1 cellular context compared by ENCODE assay signal in the genomic region with DNA sequence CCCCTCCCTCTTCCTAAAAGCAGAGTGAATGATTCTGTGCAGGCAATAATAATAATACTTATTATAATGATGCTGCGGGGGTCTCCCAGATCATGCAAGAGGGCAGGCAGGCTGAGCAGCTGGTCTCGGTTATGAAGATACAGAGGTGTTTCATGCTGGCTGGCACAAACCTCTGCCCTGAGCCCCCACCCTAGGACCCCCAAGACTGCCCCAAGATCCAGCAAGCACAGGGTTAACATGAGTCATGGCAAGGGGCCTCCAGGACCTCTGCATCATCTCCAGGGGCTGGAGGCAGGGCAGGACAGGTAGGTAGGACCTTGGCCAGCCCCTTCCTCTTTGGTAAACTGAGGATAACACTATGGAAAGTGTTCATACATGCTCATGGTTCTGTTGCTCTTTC.
TF ChIP-seq lines count a peak whose summit lies in the region.

No MANE protein-coding gene starts in this region.

TF ChIP-seq in GM23338, 12 proteins besides CTCF, POLR2A, EP300 and RAD21 (continued from another document):
- TF ChIP-seq, protein P1, sequence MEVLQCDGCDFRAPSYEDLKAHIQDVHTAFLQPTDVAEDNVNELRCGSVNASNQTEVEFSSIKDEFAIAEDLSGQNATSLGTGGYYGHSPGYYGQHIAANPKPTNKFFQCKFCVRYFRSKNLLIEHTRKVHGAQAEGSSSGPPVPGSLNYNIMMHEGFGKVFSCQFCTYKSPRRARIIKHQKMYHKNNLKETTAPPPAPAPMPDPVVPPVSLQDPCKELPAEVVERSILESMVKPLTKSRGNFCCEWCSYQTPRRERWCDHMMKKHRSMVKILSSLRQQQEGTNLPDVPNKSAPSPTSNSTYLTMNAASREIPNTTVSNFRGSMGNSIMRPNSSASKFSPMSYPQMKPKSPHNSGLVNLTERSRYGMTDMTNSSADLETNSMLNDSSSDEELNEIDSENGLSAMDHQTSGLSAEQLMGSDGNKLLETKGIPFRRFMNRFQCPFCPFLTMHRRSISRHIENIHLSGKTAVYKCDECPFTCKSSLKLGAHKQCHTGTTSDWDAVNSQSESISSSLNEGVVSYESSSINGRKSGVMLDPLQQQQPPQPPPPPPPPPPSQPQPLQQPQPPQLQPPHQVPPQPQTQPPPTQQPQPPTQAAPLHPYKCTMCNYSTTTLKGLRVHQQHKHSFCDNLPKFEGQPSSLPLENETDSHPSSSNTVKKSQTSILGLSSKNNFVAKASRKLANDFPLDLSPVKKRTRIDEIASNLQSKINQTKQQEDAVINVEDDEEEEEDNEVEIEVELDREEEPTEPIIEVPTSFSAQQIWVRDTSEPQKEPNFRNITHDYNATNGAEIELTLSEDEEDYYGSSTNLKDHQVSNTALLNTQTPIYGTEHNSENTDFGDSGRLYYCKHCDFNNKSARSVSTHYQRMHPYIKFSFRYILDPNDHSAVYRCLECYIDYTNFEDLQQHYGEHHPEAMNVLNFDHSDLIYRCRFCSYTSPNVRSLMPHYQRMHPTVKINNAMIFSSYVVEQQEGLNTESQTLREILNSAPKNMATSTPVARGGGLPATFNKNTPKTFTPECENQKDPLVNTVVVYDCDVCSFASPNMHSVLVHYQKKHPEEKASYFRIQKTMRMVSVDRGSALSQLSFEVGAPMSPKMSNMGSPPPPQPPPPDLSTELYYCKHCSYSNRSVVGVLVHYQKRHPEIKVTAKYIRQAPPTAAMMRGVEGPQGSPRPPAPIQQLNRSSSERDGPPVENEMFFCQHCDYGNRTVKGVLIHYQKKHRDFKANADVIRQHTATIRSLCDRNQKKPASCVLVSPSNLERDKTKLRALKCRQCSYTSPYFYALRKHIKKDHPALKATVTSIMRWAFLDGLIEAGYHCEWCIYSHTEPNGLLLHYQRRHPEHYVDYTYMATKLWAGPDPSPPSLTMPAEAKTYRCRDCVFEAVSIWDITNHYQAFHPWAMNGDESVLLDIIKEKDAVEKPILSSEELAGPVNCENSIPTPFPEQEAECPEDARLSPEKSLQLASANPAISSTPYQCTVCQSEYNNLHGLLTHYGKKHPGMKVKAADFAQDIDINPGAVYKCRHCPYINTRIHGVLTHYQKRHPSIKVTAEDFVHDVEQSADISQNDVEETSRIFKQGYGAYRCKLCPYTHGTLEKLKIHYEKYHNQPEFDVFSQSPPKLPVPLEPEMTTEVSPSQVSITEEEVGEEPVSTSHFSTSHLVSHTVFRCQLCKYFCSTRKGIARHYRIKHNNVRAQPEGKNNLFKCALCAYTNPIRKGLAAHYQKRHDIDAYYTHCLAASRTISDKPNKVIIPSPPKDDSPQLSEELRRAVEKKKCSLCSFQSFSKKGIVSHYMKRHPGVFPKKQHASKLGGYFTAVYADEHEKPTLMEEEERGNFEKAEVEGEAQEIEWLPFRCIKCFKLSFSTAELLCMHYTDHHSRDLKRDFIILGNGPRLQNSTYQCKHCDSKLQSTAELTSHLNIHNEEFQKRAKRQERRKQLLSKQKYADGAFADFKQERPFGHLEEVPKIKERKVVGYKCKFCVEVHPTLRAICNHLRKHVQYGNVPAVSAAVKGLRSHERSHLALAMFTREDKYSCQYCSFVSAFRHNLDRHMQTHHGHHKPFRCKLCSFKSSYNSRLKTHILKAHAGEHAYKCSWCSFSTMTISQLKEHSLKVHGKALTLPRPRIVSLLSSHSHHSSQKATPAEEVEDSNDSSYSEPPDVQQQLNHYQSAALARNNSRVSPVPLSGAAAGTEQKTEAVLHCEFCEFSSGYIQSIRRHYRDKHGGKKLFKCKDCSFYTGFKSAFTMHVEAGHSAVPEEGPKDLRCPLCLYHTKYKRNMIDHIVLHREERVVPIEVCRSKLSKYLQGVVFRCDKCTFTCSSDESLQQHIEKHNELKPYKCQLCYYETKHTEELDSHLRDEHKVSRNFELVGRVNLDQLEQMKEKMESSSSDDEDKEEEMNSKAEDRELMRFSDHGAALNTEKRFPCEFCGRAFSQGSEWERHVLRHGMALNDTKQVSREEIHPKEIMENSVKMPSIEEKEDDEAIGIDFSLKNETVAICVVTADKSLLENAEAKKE (CRISPR knock-in tag; IDR thresholded peaks at IDR 0.05) = no peak
